Comparison of ENCODE assay signal across 9 cellular contexts in the genomic region with DNA sequence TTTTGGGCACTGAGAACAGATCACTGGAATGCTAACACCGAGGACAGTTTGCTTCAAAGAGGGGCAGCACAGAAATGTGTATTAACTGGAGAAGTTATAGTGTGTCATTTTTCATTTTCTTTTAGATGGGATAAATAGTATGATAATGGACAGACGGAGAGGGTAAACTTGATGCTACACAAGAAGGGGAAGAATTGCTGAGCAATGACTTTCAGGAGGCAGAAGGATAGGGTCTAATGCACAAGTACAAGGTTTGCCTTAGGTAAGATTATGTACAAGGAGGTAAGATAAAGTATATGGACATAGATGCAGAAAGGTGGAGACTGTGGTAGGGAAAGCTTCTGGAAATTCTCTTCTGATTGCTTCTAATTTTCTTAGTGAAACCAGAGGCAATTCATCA.
"Had no signal": no experiment of that assay in that cellular context is flagged by ENCODE, and none has a peak within 500 bp of the region (broad histone marks: within the 10 kb centered on the region; RNA-seq: fewer than 3 reads in every experiment).

No MANE protein-coding gene starts in this region.

- H3K4me3 ChIP-seq: GM23248, GM23338 had no signal

- H3K4me2 ChIP-seq: GM23338 had no signal

- H3K27ac ChIP-seq: GM23248 had no signal

- FAIRE-seq: H54 had no signal

- H3K9ac ChIP-seq: GM23248 had no signal

- ATAC-seq: GM23338, HCT116 had no signal

- DNase-seq: GM23248, GOT3, H7, H9, HCEC 1CT, HFFc6 had no signal

- H2AFZ ChIP-seq: GM23248, GM23338 had no signal
